Comparison of ENCODE assay signal across 8 cellular contexts in genomic region chr4:54784188-54784671, GRCh38.
DNase-seq lines count a peak whose midpoint lies in the region; ATAC-seq and TF ChIP-seq lines count a peak whose summit lies in the region.

No MANE protein-coding gene starts in this region.

- no peak for ATAC-seq in HG02571 (IDR thresholded peaks at IDR 0.05; ENCODE audit: unreplicated experiment)
- ATAC-seq in HG03460 (IDR thresholded peaks at IDR 0.05; ENCODE audit: unreplicated experiment), result no peak

- TF ChIP-seq CTCF in C4-2B (conservative IDR thresholded peaks at IDR 0.05), result no peak
- TF ChIP-seq CTCF in GM13976 (IDR thresholded peaks at IDR 0.05; ENCODE audit: borderline replicate concordance, control extremely low read depth, extremely low read depth, insufficient read depth, missing control alignments), result no peak

- intact Hi-C loops in head of caudate nucleus (cut with DNase I), result loop anchor here (10.0 kb wide), 1 partner anchor 129 kb away; the partner anchor contains the start of gene KIT

- H3K4me3 ChIP-seq in SJCRH30, result no peak overlapping the region

- no peaks in the 10 kb centered on the region for H3K9me3 ChIP-seq in SJCRH30 (replicated peaks)

- no peaks in the 10 kb centered on the region for H3K36me3 ChIP-seq in SJCRH30

- H3K27me3 ChIP-seq in SJCRH30, result no peaks in the 10 kb centered on the region; the same call in 1 of the 2 replicates

- DNase-seq in SJCRH30 (peak; percentile 87 to 92), head of caudate nucleus (peak; percentile 57 to 96 (median 82)), pons (ENCODE audit: low spot score) (peak; percentile 89), GM13976 (ENCODE audit: low spot score) (no peak)
- DNase-seq in activated CD4-positive, alpha-beta T cell treated with anti-CD3 and anti-CD28 coated beads for 48 hours, result no peak

- peaks cover 12% of the 10 kb centered on the region for H3K4me1 ChIP-seq in SJCRH30

- in situ Hi-C loops in GM13976 (cut with MboI; ENCODE audit: low sequenced_read_pairs, unreplicated experiment), result no loop called here

- peak overlapping the region; percentile 14 for H3K27ac ChIP-seq in C4-2B
- H3K27ac ChIP-seq in SJCRH30, result peak overlapping the region; percentile 76

Comparison
In these comparisons a context has a peak if more than half of its experiments do, and no peak if none do; other contexts are left out.
1. DNase-seq: peak in SJCRH30 (2 of 2), head of caudate nucleus (42 of 42) and pons (single experiment); none in activated CD4-positive, alpha-beta T cell treated with anti-CD3 and anti-CD28 coated beads for 48 hours (single experiment) and GM13976 (single experiment).